In the genomic region with DNA sequence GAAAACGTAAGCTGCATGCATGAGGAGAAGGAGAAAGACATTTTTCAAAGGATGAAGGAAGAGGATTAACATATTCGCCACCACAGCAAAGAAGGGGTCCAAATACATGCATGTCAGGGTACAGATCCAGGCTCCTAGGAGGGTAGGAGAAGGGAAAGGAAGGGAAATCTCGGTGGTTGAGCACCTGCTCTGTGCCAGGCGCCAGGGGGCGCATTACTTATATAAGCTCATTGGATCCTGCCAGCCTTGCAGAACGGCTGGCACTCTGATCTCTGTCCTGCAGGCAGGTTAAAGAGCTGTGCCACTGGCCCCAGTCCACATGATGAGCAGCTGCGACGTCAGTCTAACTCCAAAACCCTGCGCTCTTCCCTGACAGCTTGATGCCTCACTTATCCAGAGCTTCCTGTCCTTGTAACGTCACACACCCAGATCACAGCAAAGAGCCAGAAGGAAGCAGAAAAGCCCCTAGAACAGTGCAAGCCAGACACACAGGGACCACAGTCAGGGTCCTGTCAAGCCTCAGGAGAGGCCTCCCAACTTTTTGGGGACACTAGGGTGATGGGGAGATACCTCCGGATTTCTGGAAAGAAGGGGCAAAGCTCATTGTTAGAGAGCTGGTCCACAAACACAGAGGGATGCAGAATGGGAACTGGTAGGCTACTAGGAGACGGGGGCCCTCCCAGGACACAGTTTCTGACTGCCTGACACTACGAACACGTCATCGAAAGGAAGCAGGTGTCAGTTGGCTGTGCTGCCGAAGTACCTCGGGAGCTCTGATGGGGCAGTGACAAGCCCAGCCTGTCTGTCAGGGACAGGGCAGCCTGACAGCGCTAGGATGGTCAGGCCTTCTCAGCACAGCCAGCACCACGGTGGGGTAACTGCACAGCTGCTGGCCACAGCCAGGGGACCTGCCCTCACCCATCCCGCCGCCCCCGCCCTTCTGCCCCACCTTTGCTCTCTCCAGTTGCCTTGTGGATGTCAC, we compare ENCODE assay signal across 8 cellular contexts.
DNase-seq lines count a peak whose midpoint lies in the region; ATAC-seq and TF ChIP-seq lines count a peak whose summit lies in the region.

No MANE protein-coding gene starts in this region.

- DNase-seq in GM12865 (ENCODE audit: low read depth) = peak; percentile 66
- DNase-seq in NCI-H2107 (lab: John Stamatoyannopoulos, UW) = peak; percentile 48
- peak; percentile 31 for DNase-seq in activated B cell treated with CpG ODN at 0.5 μM for 24 hours
- DNase-seq in naive B cell = peak; percentile 24
- peak; percentile 48 to 80 for DNase-seq in upper lobe of left lung

- no peaks in the 10 kb centered on the region for H3K36me3 ChIP-seq in upper lobe of left lung

- H3K4me1 Mint-ChIP-seq in activated B cell treated with CpG ODN at 0.5 μM for 24 hours = peaks cover 8% of the 10 kb centered on the region
- H3K4me1 Mint-ChIP-seq in naive B cell = peaks cover 8 to 10% (median 8%) of the 10 kb centered on the region in 3 donors

- 47 to 49% methylated on average over 18 to 22 of the region's 22 CpGs for WGBS in upper lobe of left lung, 2 donors

- no peaks in the 10 kb centered on the region for H3K27me3 ChIP-seq in upper lobe of left lung

- intact Hi-C loops in activated B cell treated with CpG ODN at 0.5 μM for 24 hours (cut with micrococcal nuclease) = loop anchor here (1.0 to 5.0 kb wide), 3 partner anchors 75 to 193 kb away; no protein-coding TSS in a partner anchor

- peaks cover 0 to 8% (median 0%) of the 10 kb centered on the region in 4 donors for H3K4me1 ChIP-seq in upper lobe of left lung

- H3K9me3 ChIP-seq in upper lobe of left lung = no peaks in the 10 kb centered on the region

- H3K4me3 Mint-ChIP-seq in activated B cell treated with CpG ODN at 0.5 μM for 24 hours (no peak overlapping the region), naive B cell (peak overlapping the region in 1 of 8 donors; percentile 26)

- TF ChIP-seq EP300 in upper lobe of left lung (IDR thresholded peaks at IDR 0.05) = no peak

- POLR2A ChIA-PET in activated B cell treated with CpG ODN at 0.5 μM for 24 hours (lab: Charles Lee) = interaction anchor here (1.4 kb wide), 1 partner anchor 140 kb away, joined by 7 read pairs; no protein-coding TSS in a partner anchor

- H3K9me3 Mint-ChIP-seq in activated B cell treated with CpG ODN at 0.5 μM for 24 hours (no peaks in the 10 kb centered on the region), naive B cell (no peaks in the 10 kb centered on the region)

- ATAC-seq in HG02884 (IDR thresholded peaks at IDR 0.05; ENCODE audit: unreplicated experiment) (peak; percentile 49), activated B cell treated with CpG ODN at 0.5 μM for 24 hours (ENCODE audit: low read depth) (peak; percentile 68), esophagus mucosa (peak; percentile 83), naive B cell (ENCODE audit: low read depth in 2 of 2) (peak in 1 of 2 donors; percentile 46), upper lobe of left lung (ENCODE audit: low FRiP score in 2 of 2) (peak; percentile 56 to 73)

- no peak overlapping the region for H3K27ac Mint-ChIP-seq in activated B cell treated with CpG ODN at 0.5 μM for 24 hours
- peak overlapping the region in 2 of 6 donors; percentile 26 to 47 for H3K27ac Mint-ChIP-seq in naive B cell

- H3K36me3 Mint-ChIP-seq in activated B cell treated with CpG ODN at 0.5 μM for 24 hours (ENCODE audit: low read depth) = no peaks in the 10 kb centered on the region
- no peaks in the 10 kb centered on the region for H3K36me3 Mint-ChIP-seq in naive B cell

- TF ChIP-seq CTCF in 22Rv1 (IDR thresholded peaks at IDR 0.05) (peak; percentile 90), GM12865 (IDR thresholded peaks at IDR 0.05; ENCODE audit: insufficient read depth, low read depth, low read length, missing control alignments) (peak; percentile 73), activated B cell treated with CpG ODN at 0.5 μM for 24 hours (IDR thresholded peaks at IDR 0.05) (peak; percentile 68), upper lobe of left lung (IDR thresholded peaks at IDR 0.05) (peak; percentile 36 to 68 (median 50))

- CTCF ChIA-PET in activated B cell treated with CpG ODN at 0.5 μM for 24 hours (lab: Charles Lee) = interaction anchor here (0.6 to 6.3 kb wide), 24 partner anchors 8 to 351 kb away, joined by 3 to 192 read pairs (median 4); no protein-coding TSS in a partner anchor

- H3K27ac ChIP-seq in 22Rv1 (no peak overlapping the region), upper lobe of left lung (no peak overlapping the region)

- H3K27me3 Mint-ChIP-seq in activated B cell treated with CpG ODN at 0.5 μM for 24 hours = peaks cover 18% of the 10 kb centered on the region
- peaks cover 3 to 29% (median 6%) of the 10 kb centered on the region in 3 donors for H3K27me3 Mint-ChIP-seq in naive B cell

- TF ChIP-seq POLR2A in upper lobe of left lung (IDR thresholded peaks at IDR 0.05) = no peak

- H3K4me3 ChIP-seq in GM12865 (ENCODE audit: low read depth, low read length) = no peak overlapping the region
- H3K4me3 ChIP-seq in upper lobe of left lung = no peak overlapping the region
